In genomic region chr5:142143878-142144277, GRCh38 we compare ENCODE assay signal across 8 cellular contexts. TPM values are rescaled to one million over a fixed set of nuclear protein-coding genes. Genes with fewer than 3 reads are reported as not detected.
A peak's percentile ranks its signal among the peaks of the same experiment; 100 is the strongest.
DNase-seq lines count a peak whose midpoint lies in the region; ATAC-seq, FAIRE-seq and TF ChIP-seq lines count a peak whose summit lies in the region.

No MANE protein-coding gene starts in this region.

- H2AFZ ChIP-seq in fibroblast of lung (ENCODE audit: low read length): no peak overlapping the region

- H3K4me1 Mint-ChIP-seq in progenitor cell of endocrine pancreas (ENCODE audit: low read depth): peaks cover 6% of the 10 kb centered on the region

- 37 to 43% methylated on average over 3 of the region's 3 CpGs for WGBS in lower leg skin, 2 donors

- no peak overlapping the region for H3K4me3 Mint-ChIP-seq in progenitor cell of endocrine pancreas (ENCODE audit: low read depth)

- H3K36me3 ChIP-seq in fibroblast of lung (ENCODE audit: control insufficient read depth, insufficient read depth, low read length): peaks cover 4% of the 10 kb centered on the region

- no peak for ATAC-seq in HG02885 (IDR thresholded peaks at IDR 0.05; ENCODE audit: poor library complexity, unreplicated experiment)

- no peaks in the 10 kb centered on the region for H3K9me3 Mint-ChIP-seq in progenitor cell of endocrine pancreas (ENCODE audit: low read depth)

- no peak overlapping the region for H3K9ac ChIP-seq in fibroblast of lung (ENCODE audit: insufficient read depth, low read length)

- H3K79me2 ChIP-seq in fibroblast of lung (ENCODE audit: control insufficient read depth, insufficient read depth, low read length): no peaks in the 10 kb centered on the region

- H3K4me3 ChIP-seq in fibroblast of lung (replicated peaks in 1 of 4; ENCODE audit: control extremely low read depth in 1 of 4, insufficient read depth in 1 of 4, low read depth in 3 of 4, low read length in 4 of 4): no peak overlapping the region
- H3K4me3 ChIP-seq in lower leg skin (ENCODE audit: low read depth, poor library complexity, severe bottlenecking): no peak overlapping the region

- DNase-seq in AG08396 (ENCODE audit: low spot score) (peak; percentile 29), GM18507 (ENCODE audit: extremely low spot score, insufficient read length, low read depth) (no peak), RCC 7860 (ENCODE audit: low spot score) (peak; percentile 22), fibroblast of lung (ENCODE audit: low read depth in 2 of 2) (peak; percentile 32 to 71), progenitor cell of endocrine pancreas (ENCODE audit: low spot score, unreplicated experiment) (no peak), lower leg skin (ENCODE audit: low spot score in 2 of 2) (no peak), NCI-H1436 (lab: John Stamatoyannopoulos, UW) (no peak)

- no peaks in the 10 kb centered on the region for H4K20me1 ChIP-seq in fibroblast of lung (ENCODE audit: control insufficient read depth, extremely low read depth, insufficient read depth, low read length)

- FAIRE-seq in GM18507 (lab: Jason Lieb, UNC) (peak; percentile 64), RCC 7860 (lab: Jason Lieb, UNC) (peak; percentile 80)

- TF ChIP-seq POLR2A in lower leg skin (IDR thresholded peaks at IDR 0.05): no peak

- H3K4me1 ChIP-seq in fibroblast of lung (ENCODE audit: control insufficient read depth, extremely low read depth, insufficient read depth, low read length): no peaks in the 10 kb centered on the region

- peaks cover 35% of the 10 kb centered on the region for H3K36me3 Mint-ChIP-seq in progenitor cell of endocrine pancreas (ENCODE audit: insufficient read depth)

- no peak overlapping the region for H3K4me2 ChIP-seq in fibroblast of lung (ENCODE audit: extremely low read depth, insufficient read depth, low read length)

- TF ChIP-seq CTCF in fibroblast of lung (conservative IDR thresholded peaks at IDR 0.05 in 1 of 2, IDR thresholded peaks at IDR 0.05 in 1 of 2; ENCODE audit: low read depth in 1 of 2, low read length in 2 of 2) (peak in 1 of 2 donors; percentile 49), progenitor cell of endocrine pancreas (IDR thresholded peaks at IDR 0.05; ENCODE audit: unreplicated experiment) (peak; percentile 64), lower leg skin (IDR thresholded peaks at IDR 0.05) (no peak)

- H3K27me3 Mint-ChIP-seq in progenitor cell of endocrine pancreas: no peaks in the 10 kb centered on the region

- H3K27me3 ChIP-seq in fibroblast of lung (ENCODE audit: control insufficient read depth, insufficient read depth, low read length): no peaks in the 10 kb centered on the region

- H3K27ac ChIP-seq in fibroblast of lung (ENCODE audit: insufficient read depth, low read length): no peak overlapping the region

- no peaks in the 10 kb centered on the region for H3K9me3 ChIP-seq in fibroblast of lung (ENCODE audit: control insufficient read depth, insufficient read depth, low read depth, low read length)

- intact Hi-C loops in lower leg skin (cut with DNase I; ENCODE audit: low total_unique reads): loop anchor here (10.0 kb wide), 1 partner anchor 449 kb away; no protein-coding TSS in a partner anchor

- no peak overlapping the region for H3K27ac Mint-ChIP-seq in progenitor cell of endocrine pancreas

RNA-seq across cellular contexts. Expression of gene NDFIP1, which starts 35.3 kb away (rescaled TPM):
- total RNA-seq in fibroblast of lung: 50.8 and 67.4 TPM in 2 replicates
- polyA plus RNA-seq in fibroblast of lung: 42.5 and 55.8 TPM in 2 replicates
- polyA plus RNA-seq in fibroblast of lung (2012): 36.6 and 43.8 TPM in 2 replicates
- 3.0 and 4.8 TPM in 2 replicates for polyA minus RNA-seq in fibroblast of lung (ENCODE audit: low replicate concordance)
- 228 and 247 TPM in 2 replicates for total RNA-seq in progenitor cell of endocrine pancreas
- 10 to 100 TPM; 25.8 to 83.9 (median 56.6) TPM for total RNA-seq in lower leg skin

Comparison
In these comparisons a context has a peak if more than half of its experiments do, and no peak if none do; other contexts are left out.
1. DNase-seq: peak in AG08396 (single experiment), RCC 7860 (single experiment) and fibroblast of lung (2 of 2); none in GM18507 (single experiment), progenitor cell of endocrine pancreas (single experiment), lower leg skin (0 of 2) and NCI-H1436 (single experiment).